Comparison of ENCODE assay signal across 11 cellular contexts in genomic region chr20:58894652-58895051, GRCh38. TPM values are rescaled to one million over a fixed set of nuclear protein-coding genes. Genes with fewer than 3 reads are reported as not detected.
DNase-seq lines count a peak whose midpoint lies in the region; ATAC-seq and TF ChIP-seq lines count a peak whose summit lies in the region.
"Had no signal": no experiment of that assay in that cellular context is flagged by ENCODE, and none has a peak within 500 bp of the region (broad histone marks: within the 10 kb centered on the region; RNA-seq: fewer than 3 reads in every experiment).

No MANE protein-coding gene starts in this region.

- peaks cover 14 to 59% of the 10 kb centered on the region in 2 donors for H3K36me3 Mint-ChIP-seq in CD4-positive, alpha-beta memory T cell
- peaks cover 15% of the 10 kb centered on the region for H3K36me3 Mint-ChIP-seq in neural crest cell (ENCODE audit: low read depth)

- peaks cover 42 to 74% (median 55%) of the 10 kb centered on the region in 4 donors for H3K4me1 Mint-ChIP-seq in CD4-positive, alpha-beta memory T cell
- peaks cover 69% of the 10 kb centered on the region for H3K4me1 Mint-ChIP-seq in neural crest cell

- H3K27ac Mint-ChIP-seq in CD4-positive, alpha-beta memory T cell: peak overlapping the region; percentile 62 to 95 (median 83)
- H3K27ac Mint-ChIP-seq in neural crest cell (ENCODE audit: unreplicated experiment): no peak overlapping the region

- peak overlapping the region; percentile 80 for H3K27ac ChIP-seq in CD4-positive, alpha-beta memory T cell (ENCODE audit: low read depth, low read length)

- no peak for ATAC-seq in HG03442 (IDR thresholded peaks at IDR 0.05; ENCODE audit: unreplicated experiment)

- no peaks in the 10 kb centered on the region for H3K27me3 Mint-ChIP-seq in CD4-positive, alpha-beta memory T cell
- H3K27me3 Mint-ChIP-seq in neural crest cell (ENCODE audit: low read depth): peaks cover 9% of the 10 kb centered on the region

- H3K4me3 ChIP-seq in CD4-positive, alpha-beta memory T cell (ENCODE audit: low read length in 2 of 2): peak overlapping the region in 1 of 2 donors; percentile 1
- peak overlapping the region; percentile 90 for H3K4me3 ChIP-seq in MG63
- peak overlapping the region; percentile 35 for H3K4me3 ChIP-seq in choroid plexus epithelial cell (ENCODE audit: low read depth, low read length)
- H3K4me3 ChIP-seq: tibial nerve had no signal

- H3K4me3 Mint-ChIP-seq in CD4-positive, alpha-beta memory T cell: peak overlapping the region; percentile 45 to 94 (median 80)
- peak overlapping the region; percentile 92 for H3K4me3 Mint-ChIP-seq in neural crest cell

- H3K9me3 ChIP-seq in CD4-positive, alpha-beta memory T cell (ENCODE audit: control insufficient read depth in 1 of 2, low read length in 2 of 2): no peaks in the 10 kb centered on the region
- no peaks in the 10 kb centered on the region for H3K9me3 ChIP-seq in MG63
- H3K9me3 ChIP-seq: tibial nerve had no signal

- no peak for TF ChIP-seq CTCF in choroid plexus epithelial cell (conservative IDR thresholded peaks at IDR 0.05; ENCODE audit: low read depth, low read length)
- TF ChIP-seq CTCF in neural crest cell (conservative IDR thresholded peaks at IDR 0.05): no peak

- peaks cover 8% of the 10 kb centered on the region for H3K36me3 ChIP-seq in CD4-positive, alpha-beta memory T cell (ENCODE audit: insufficient read depth, low read length)
- H3K36me3 ChIP-seq in MG63: peaks cover 45% of the 10 kb centered on the region

- intact Hi-C loops in CD4-positive, alpha-beta memory T cell (cut with micrococcal nuclease): loop anchor here (5.0 to 10.0 kb wide), 2 partner anchors 273 to 1500 kb away; partner anchors contain the start of gene RBM38

- CTCF ChIA-PET in CD4-positive, alpha-beta memory T cell (lab: Charles Lee; ENCODE audit: partially characterized antibody): no interaction called here

- peaks cover 52% of the 10 kb centered on the region for H3K4me1 ChIP-seq in CD4-positive, alpha-beta memory T cell (ENCODE audit: insufficient read depth, low read length)

- H3K27me3 ChIP-seq in CD4-positive, alpha-beta memory T cell (ENCODE audit: insufficient read depth, low read length): no peaks in the 10 kb centered on the region
- H3K27me3 ChIP-seq in MG63: no peaks in the 10 kb centered on the region
- H3K27me3 ChIP-seq: tibial nerve had no signal

- POLR2A ChIA-PET in CD4-positive, alpha-beta memory T cell (lab: Charles Lee; ENCODE audit: partially characterized antibody): no interaction called here

- H3K9me3 Mint-ChIP-seq in CD4-positive, alpha-beta memory T cell: no peaks in the 10 kb centered on the region
- H3K9me3 Mint-ChIP-seq in neural crest cell: no peaks in the 10 kb centered on the region

- no peak for DNase-seq in CD4-positive, alpha-beta memory T cell
- DNase-seq in MG63 (no peak), choroid plexus epithelial cell (ENCODE audit: low read depth) (no peak), neural crest cell (ENCODE audit: low read depth, low spot score) (no peak), mucosa of gallbladder (ENCODE audit: low spot score) (no peak), DMS53 treated with DMSO at 0.1 percent for 48 hours (lab: John Stamatoyannopoulos, UW; ENCODE audit: unreplicated experiment) (no peak), NCI-H69 (lab: John Stamatoyannopoulos, UW) (no peak)
- DNase-seq: activated CD8-positive, alpha-beta memory T cell treated with anti-CD3 and anti-CD28 coated beads, Interleukin-2, amount 50 U/mL, for 48 hours; GDM1 had no signal

RNA-seq across cellular contexts. Expression of gene GNAS, which starts 42.1 kb away (rescaled TPM):
- total RNA-seq in CD4-positive, alpha-beta memory T cell: 100 to 1,000 TPM; 641 to 645 TPM
- 100 to 1,000 TPM in 1 of 2 donors, 10 to 100 TPM in 1; 70.1 to 184 TPM for polyA plus RNA-seq in CD4-positive, alpha-beta memory T cell
- total RNA-seq in MG63 (2014; rRNA removed; shearing (Covaris generic); ENCODE audit: low replicate concordance): 494 and 560 TPM in 2 replicates
- total RNA-seq in neural crest cell: 1,339 and 1,425 TPM in 2 replicates
- total RNA-seq in mucosa of gallbladder: 801 TPM

RNA-seq across cellular contexts. Expression of gene GNAS-AS1, which starts 44.0 kb away (rescaled TPM):
- 1 to 10 TPM in 1 of 2 experiments, under 1 TPM in 1; 0.94 to 1.1 TPM for total RNA-seq in CD4-positive, alpha-beta memory T cell
- polyA plus RNA-seq in CD4-positive, alpha-beta memory T cell: not detected
- total RNA-seq in MG63 (2014; rRNA removed; shearing (Covaris generic); ENCODE audit: low replicate concordance): 1.1 and 1.7 TPM in 2 replicates
- total RNA-seq in neural crest cell: 3.8 and 6.3 TPM in 2 replicates
- total RNA-seq in mucosa of gallbladder: 1.6 TPM
